ENCODE assay signal across 11 cellular contexts in the genomic region with DNA sequence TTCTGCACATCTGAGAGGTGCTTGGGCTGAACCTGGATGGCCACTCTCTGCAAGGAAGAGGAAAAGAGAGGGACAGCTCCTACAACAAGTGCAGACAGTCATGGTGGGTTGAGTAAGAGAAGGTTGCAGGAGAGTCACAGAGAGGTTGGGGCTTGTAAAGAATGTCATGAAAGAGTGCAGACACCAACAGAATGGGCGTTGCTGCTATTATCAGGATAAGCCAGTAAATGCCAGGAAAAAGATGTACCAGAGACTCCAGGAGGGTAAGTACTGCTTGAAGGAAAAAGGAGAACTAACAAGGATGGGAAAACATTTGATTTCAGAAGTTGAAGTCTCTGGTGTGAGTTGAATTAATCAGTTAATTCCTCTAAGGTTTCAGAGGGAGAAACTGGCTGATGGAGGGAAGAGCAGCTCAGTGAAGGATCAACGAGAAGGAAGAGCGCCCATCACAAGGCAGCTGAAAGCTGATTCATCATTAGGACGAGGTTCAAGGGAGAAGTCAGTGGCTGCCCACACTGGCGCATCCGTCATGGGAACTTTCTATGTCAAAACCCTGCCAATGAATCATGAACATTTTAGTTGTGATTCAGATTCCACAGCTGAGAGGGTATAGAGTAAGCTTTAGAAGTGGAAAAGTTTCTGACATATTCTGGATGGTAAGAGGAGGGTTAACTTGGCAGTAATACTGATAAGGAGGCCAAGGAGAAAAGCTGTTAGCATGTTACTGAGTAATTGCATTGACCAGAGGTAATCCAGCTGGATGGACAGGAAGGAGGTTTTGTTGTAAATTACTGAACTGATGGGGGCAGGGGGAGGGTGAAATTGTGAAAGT.
A peak's percentile ranks its signal among the peaks of the same experiment; 100 is the strongest.
DNase-seq lines count a peak whose midpoint lies in the region; ATAC-seq and TF ChIP-seq lines count a peak whose summit lies in the region.
"Had no signal": no experiment of that assay in that cellular context is flagged by ENCODE, and none has a peak within 500 bp of the region (broad histone marks: within the 10 kb centered on the region; RNA-seq: fewer than 3 reads in every experiment).

No MANE protein-coding gene starts in this region.

- peak; percentile 26 for ATAC-seq in aorta (ENCODE audit: low FRiP score)
- no peak for ATAC-seq in GM18498 (IDR thresholded peaks at IDR 0.05; ENCODE audit: unreplicated experiment)
- ATAC-seq: effector memory CD8-positive, alpha-beta T cell had no signal

- WGBS in aorta, 2 donors, result 61 to 68% methylated on average over 6 of the region's 6 CpGs

- no peak overlapping the region for H3K27ac ChIP-seq in aorta (ENCODE audit: low read depth in 1 of 2, low read length in 2 of 2)
- H3K27ac ChIP-seq: ovary had no signal

- no peak overlapping the region for H3K4me3 ChIP-seq in astrocyte of the spinal cord (ENCODE audit: low read depth, low read length)
- H3K4me3 ChIP-seq in aorta (ENCODE audit: low read length in 2 of 2), result no peak overlapping the region
- H3K4me3 ChIP-seq: ovary had no signal

- TF ChIP-seq CTCF in astrocyte of the spinal cord (IDR thresholded peaks at IDR 0.05; ENCODE audit: low read depth, low read length), result no peak

- peak; percentile 18 for DNase-seq in stimulated activated CD4-positive, alpha-beta T cell treated with anti-CD3 and anti-CD28 coated beads, Interleukin-15, amount 100 ng/mL, for 24 hours
- no peak for DNase-seq in stimulated activated CD4-positive, alpha-beta T cell treated with anti-CD3 and anti-CD28 coated beads, Interleukin-2, amount 100 ng/mL, for 48 hours
- peak; percentile 84 for DNase-seq in astrocyte of the spinal cord (ENCODE audit: low read depth, low spot score)
- DNase-seq in left kidney (ENCODE audit: low read depth, low spot score), result peak; percentile 60
- peak; percentile 71 to 76 for DNase-seq in aorta
- DNase-seq in SKM-1 treated with dmso at 0.1 percent for 144 hours (lab: John Stamatoyannopoulos, UW; ENCODE audit: unreplicated experiment), result no peak
- DNase-seq in activated naive CD4-positive, alpha-beta T cell treated with Interleukin-2 at 50 U/mL for 16 hours, result no peak
- DNase-seq: effector memory CD8-positive, alpha-beta T cell; NCI-H187 treated with DMSO at 0.1 percent for 48 hours had no signal

- intact Hi-C loops in aorta (cut with DNase I), result no loop called here

- no peaks in the 10 kb centered on the region for H3K9me3 ChIP-seq in aorta (ENCODE audit: control insufficient read depth, low read length)
- H3K9me3 ChIP-seq: ovary had no signal

- in situ Hi-C loops in astrocyte of the spinal cord (cut with HindIII; ENCODE audit: low sequenced_read_pairs), result no loop called here

- H3K4me1 ChIP-seq in aorta (ENCODE audit: control insufficient read depth in 1 of 2, insufficient read depth in 2 of 2, low read length in 2 of 2), result no peaks in the 10 kb centered on the region

- H3K27me3 ChIP-seq in aorta (ENCODE audit: control insufficient read depth in 1 of 2, insufficient read depth in 2 of 2, low read length in 1 of 2), result no peaks in the 10 kb centered on the region
- H3K27me3 ChIP-seq: ovary had no signal

- H3K36me3 ChIP-seq in aorta (ENCODE audit: control insufficient read depth in 1 of 2, insufficient read depth in 2 of 2, low read length in 1 of 2), result no peaks in the 10 kb centered on the region
- H3K36me3 ChIP-seq: ovary had no signal

Comparison
In these comparisons a context has a peak if more than half of its experiments do, and no peak if none do; other contexts are left out.
1. DNase-seq: peak in stimulated activated CD4-positive, alpha-beta T cell treated with anti-CD3 and anti-CD28 coated beads, Interleukin-15, amount 100 ng/mL, for 24 hours (single experiment), astrocyte of the spinal cord (single experiment), left kidney (single experiment) and aorta (2 of 2); none in stimulated activated CD4-positive, alpha-beta T cell treated with anti-CD3 and anti-CD28 coated beads, Interleukin-2, amount 100 ng/mL, for 48 hours (0 of 2), SKM-1 treated with dmso at 0.1 percent for 144 hours (single experiment) and activated naive CD4-positive, alpha-beta T cell treated with Interleukin-2 at 50 U/mL for 16 hours (single experiment).